In the genomic region with DNA sequence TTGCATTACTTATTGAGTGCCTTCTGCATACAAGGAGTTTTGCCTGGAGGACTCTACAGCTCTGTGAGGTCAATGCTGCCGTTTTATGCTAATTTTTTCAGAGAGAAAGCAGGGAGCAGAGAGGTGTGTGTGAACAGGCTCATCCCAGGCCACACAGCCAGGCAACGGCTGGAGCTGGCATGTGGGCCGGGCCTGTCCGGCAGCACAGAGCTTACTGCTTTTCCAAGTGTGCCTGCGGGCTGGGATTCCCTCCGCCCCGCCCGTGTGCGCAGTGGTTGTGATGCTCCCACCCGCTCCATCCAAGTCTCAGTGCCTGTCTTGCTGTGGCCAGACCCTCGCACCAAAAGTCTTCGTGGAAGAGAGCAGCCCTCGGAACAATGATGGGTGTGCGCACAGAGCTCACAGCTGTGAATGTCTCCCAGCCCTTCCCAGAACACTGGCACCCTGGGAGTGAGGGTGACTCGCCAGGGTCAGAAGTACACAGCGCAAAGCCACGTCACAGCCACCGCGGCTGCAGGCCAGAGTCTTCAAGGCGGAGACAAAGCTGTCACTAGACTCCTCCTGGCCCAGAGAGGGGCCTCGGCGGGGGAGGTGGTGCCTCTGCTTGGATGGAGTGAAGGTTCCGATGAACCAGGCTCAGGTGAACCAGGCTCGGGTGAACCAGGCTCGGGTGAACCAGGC, we compare ENCODE assay signal across 17 cellular contexts.
DNase-seq lines count a peak whose midpoint lies in the region; ATAC-seq and TF ChIP-seq lines count a peak whose summit lies in the region.
"Had no signal": no experiment of that assay in that cellular context is flagged by ENCODE, and none has a peak within 500 bp of the region (broad histone marks: within the 10 kb centered on the region; RNA-seq: fewer than 3 reads in every experiment).

No MANE protein-coding gene starts in this region.

- intact Hi-C loops in left ventricle myocardium superior (cut with micrococcal nuclease) (no loop called here), dorsolateral prefrontal cortex (cut with DNase I) (no loop called here)

- TF ChIP-seq CTCF in astrocyte of the spinal cord (IDR thresholded peaks at IDR 0.05; ENCODE audit: low read depth, low read length) (no peak), dorsolateral prefrontal cortex (IDR thresholded peaks at IDR 0.05 in 54 of 56, conservative IDR thresholded peaks at IDR 0.05 in 2 of 56; ENCODE audit: low read depth in 1 of 56, partially characterized antibody in 56 of 56) (no peak)

- H3K36me3 ChIP-seq in skeletal muscle satellite cell (ENCODE audit: insufficient read depth, low read length): peaks cover 69% of the 10 kb centered on the region

- in situ Hi-C loops in astrocyte of the spinal cord (cut with HindIII; ENCODE audit: low sequenced_read_pairs): no loop called here
- in situ Hi-C loops in KBM-7 (cut with MboI; ENCODE audit: low pct_unique_long_range_greater_than_20kb, low sequenced_read_pairs): no loop called here

- no peak overlapping the region for H3K27ac ChIP-seq in dorsolateral prefrontal cortex
- H3K27ac ChIP-seq: left lung had no signal

- peak; percentile 68 for ATAC-seq in left ventricle myocardium superior
- ATAC-seq: GM12878; left lung; stimulated activated naive CD8-positive, alpha-beta T cell treated with anti-CD3 and anti-CD28 coated beads, Interleukin-15, Interleukin-2, amounts not matched to agents 100 U/mL and 50 U/mL, for 24 hours had no signal

- H3K4me3 ChIP-seq in astrocyte of the spinal cord (ENCODE audit: low read depth, low read length): no peak overlapping the region
- H3K4me3 ChIP-seq in skeletal muscle satellite cell (ENCODE audit: low read length): no peak overlapping the region
- no peak overlapping the region for H3K4me3 ChIP-seq in dorsolateral prefrontal cortex
- H3K4me3 ChIP-seq: GM12878, left lung had no signal

- H3K27me3 ChIP-seq in skeletal muscle satellite cell (ENCODE audit: control insufficient read depth, insufficient read depth, low read length) (no peaks in the 10 kb centered on the region), dorsolateral prefrontal cortex (peaks cover 0 to 7% (median 0%) of the 10 kb centered on the region in 45 donors)

- DNase-seq in EH (ENCODE audit: low read depth) (peak; percentile 79), astrocyte of the spinal cord (ENCODE audit: low read depth, low spot score) (peak; percentile 47), left ventricle myocardium superior (peak; percentile 74), HPDE6-E6E7 (ENCODE audit: extremely low spot score) (no peak), NCI-H1048 (lab: John Stamatoyannopoulos, UW) (no peak), KBM-7 (no peak), dorsolateral prefrontal cortex (no peak)
- DNase-seq: activated naive CD8-positive, alpha-beta T cell treated with anti-CD3 and anti-CD28 coated beads, Interleukin-2, amount 10 ng/mL, durations not matched to agents 7 days and 5 days; activated T-cell treated with anti-CD3 and anti-CD28 coated beads for 4 hours; DMS53; MM.1S; NCI-H2081; stimulated activated naive CD8-positive, alpha-beta T cell treated with anti-CD3 and anti-CD28 coated beads, Interleukin-15, Interleukin-2, amounts not matched to agents 100 U/mL and 50 U/mL, for 24 hours; T-helper 1 cell had no signal

- H3K4me2 ChIP-seq in skeletal muscle satellite cell (ENCODE audit: low read length): peak overlapping the region; percentile 15

- peak overlapping the region; percentile 2 for H3K9ac ChIP-seq in skeletal muscle satellite cell (ENCODE audit: low read depth, low read length)

- H3K4me1 ChIP-seq in skeletal muscle satellite cell (ENCODE audit: control insufficient read depth, insufficient read depth, low read length): peaks cover 41% of the 10 kb centered on the region
- H3K4me1 ChIP-seq: left lung had no signal

- no peaks in the 10 kb centered on the region for H3K9me3 ChIP-seq in skeletal muscle satellite cell (replicated peaks; ENCODE audit: low read length)
- H3K9me3 ChIP-seq: left lung had no signal

Comparison
In these comparisons a context has a peak if more than half of its experiments do, and no peak if none do; other contexts are left out.
1. DNase-seq: peak in EH (single experiment), astrocyte of the spinal cord (single experiment) and left ventricle myocardium superior (single experiment); none in HPDE6-E6E7 (single experiment), NCI-H1048 (single experiment), KBM-7 (single experiment) and dorsolateral prefrontal cortex (0 of 10).